ENCODE assay signal across 17 cellular contexts in genomic region chr11:132106336-132106982, GRCh38.
DNase-seq lines count a peak whose midpoint lies in the region; ATAC-seq and TF ChIP-seq lines count a peak whose summit lies in the region.
"Had no signal": no experiment of that assay in that cellular context is flagged by ENCODE, and none has a peak within 500 bp of the region (broad histone marks: within the 10 kb centered on the region; RNA-seq: fewer than 3 reads in every experiment).

No MANE protein-coding gene starts in this region.

- intact Hi-C loops in esophagus muscularis mucosa (cut with DNase I) (no loop called here), OCI-LY7 (cut with micrococcal nuclease; ENCODE audit: unreplicated experiment) (no loop called here)

- H3K9me2 ChIP-seq in OCI-LY7 (ENCODE audit: insufficient read depth, low read length): no peaks in the 10 kb centered on the region

- no peaks in the 10 kb centered on the region for H3K79me2 ChIP-seq in OCI-LY7 (ENCODE audit: insufficient read depth, low read depth, low read length)

- CTCF ChIA-PET in OCI-LY7 (lab: Charles Lee; ENCODE audit: unreplicated experiment): no interaction called here

- no peak overlapping the region for H3K4me2 ChIP-seq in OCI-LY7 (ENCODE audit: low read length)

- no peak for TF ChIP-seq POLR2A in esophagus muscularis mucosa (IDR thresholded peaks at IDR 0.05; ENCODE audit: low read depth)

- TF ChIP-seq EP300 in esophagus muscularis mucosa (IDR thresholded peaks at IDR 0.05): no peak

- H3K4me3 ChIP-seq in astrocyte of the cerebellum (ENCODE audit: low read depth, low read length) (no peak overlapping the region), esophagus muscularis mucosa (no peak overlapping the region), OCI-LY7 (ENCODE audit: low read depth, low read length, poor library complexity, severe bottlenecking) (no peak overlapping the region)
- H3K4me3 ChIP-seq: prostate gland had no signal

- POLR2A ChIA-PET in OCI-LY7 (lab: Charles Lee): interaction anchor here (1.7 kb wide), 1 partner anchor 8 kb away, joined by 3 read pairs; no protein-coding TSS in a partner anchor

- no peak for ATAC-seq in HG03520 (IDR thresholded peaks at IDR 0.05; ENCODE audit: unreplicated experiment)
- ATAC-seq: activated naive CD8-positive, alpha-beta T cell treated with anti-CD3 and anti-CD28 coated beads, Interleukin-2, amount 50 U/mL, for 24 hours; activated T-helper 17 cell treated with anti-CD3 and anti-CD28 coated beads, Interleukin-2, amount 50 U/mL, for 72 hours; Panc1 had no signal

- BruUV-seq in OCI-LY7 (replicated peaks; lab: Mats Ljungman, UMichigan): no TSS peak

- H3K36me3 ChIP-seq in esophagus muscularis mucosa (no peaks in the 10 kb centered on the region), OCI-LY7 (ENCODE audit: insufficient read depth, low read length) (no peaks in the 10 kb centered on the region)
- H3K36me3 ChIP-seq: BE2C, prostate gland had no signal

- no peak for TF ChIP-seq CTCF in astrocyte of the cerebellum (IDR thresholded peaks at IDR 0.05; ENCODE audit: low read depth, low read length, missing control alignments)
- no peak for TF ChIP-seq CTCF in esophagus muscularis mucosa (IDR thresholded peaks at IDR 0.05)
- no peak for TF ChIP-seq CTCF in OCI-LY7 (conservative IDR thresholded peaks at IDR 0.05; ENCODE audit: low read length)

- H3K27ac ChIP-seq in esophagus muscularis mucosa (replicated peaks in 1 of 4) (no peak overlapping the region), OCI-LY7 (ENCODE audit: low read depth, low read length, poor library complexity, severe bottlenecking) (no peak overlapping the region)
- H3K27ac ChIP-seq: prostate gland had no signal

- 54% methylated on average over 11 of the region's 11 CpGs for WGBS in esophagus muscularis mucosa

- H3K9me3 ChIP-seq in esophagus muscularis mucosa: no peaks in the 10 kb centered on the region
- no peaks in the 10 kb centered on the region for H3K9me3 ChIP-seq in OCI-LY7 (ENCODE audit: low read length)
- H3K9me3 ChIP-seq: prostate gland had no signal

- DNase-seq in HT1080 (ENCODE audit: low read depth): peak; percentile 79
- peak; percentile 54 to 88 for DNase-seq in NCI-H2081 (lab: John Stamatoyannopoulos, UW)
- peak; percentile 53 for DNase-seq in astrocyte of the cerebellum (ENCODE audit: low read depth)
- peak; percentile 14 for DNase-seq in midbrain (lab: John Stamatoyannopoulos, UW)
- no peak for DNase-seq in esophagus muscularis mucosa (ENCODE audit: extremely low spot score)
- no peak for DNase-seq in OCI-LY7 (ENCODE audit: low spot score)
- DNase-seq: activated CD4-positive, CD25-positive, alpha-beta regulatory T cell treated with anti-CD3 and anti-CD28 coated beads, Interleukin-2, amount 50 U/mL, for 72 hours; activated naive CD8-positive, alpha-beta T cell treated with anti-CD3 and anti-CD28 coated beads, Interleukin-2, amount 50 U/mL, for 24 hours; BE2C; HFFc6; NCI-H1694 treated with DMSO at 0.1 percent for 48 hours; NCI-H526; T-helper 9 cell had no signal

- no peak overlapping the region for H2AFZ ChIP-seq in OCI-LY7 (ENCODE audit: low read length)

- in situ Hi-C loops in astrocyte of the cerebellum (cut with HindIII; ENCODE audit: low sequenced_read_pairs): no loop called here

- H3K4me1 ChIP-seq in esophagus muscularis mucosa (peaks cover 0 to 6% (median 4%) of the 10 kb centered on the region in 4 donors), OCI-LY7 (ENCODE audit: insufficient read depth, low read length, poor library complexity, severe bottlenecking) (no peaks in the 10 kb centered on the region)
- H3K4me1 ChIP-seq: BE2C, prostate gland had no signal

- no peaks in the 10 kb centered on the region for H4K20me1 ChIP-seq in OCI-LY7 (ENCODE audit: insufficient read depth, low read length)

- H3K27me3 ChIP-seq in esophagus muscularis mucosa: no peaks in the 10 kb centered on the region
- H3K27me3 ChIP-seq: BE2C had no signal

Comparison
In these comparisons a context has a peak if more than half of its experiments do, and no peak if none do; other contexts are left out.
1. DNase-seq: peak in HT1080 (single experiment), NCI-H2081 (2 of 2), astrocyte of the cerebellum (single experiment) and midbrain (single experiment); none in esophagus muscularis mucosa (single experiment) and OCI-LY7 (single experiment).